1 cellular context compared by ENCODE assay signal in genomic region chr10:86955501-86956194, GRCh38.
TF ChIP-seq lines count a peak whose summit lies in the region.

No MANE protein-coding gene starts in this region.

TF ChIP-seq in IMR-90, 13 proteins besides CTCF, POLR2A, EP300 and RAD21 (continued from another document):
- TF ChIP-seq ELK1 (IDR thresholded peaks at IDR 0.05; ENCODE audit: borderline replicate concordance, low read depth, low read length) (no peak), RFX5 (IDR thresholded peaks at IDR 0.05; ENCODE audit: low read depth, low read length) (no peak), MAZ (IDR thresholded peaks at IDR 0.05; ENCODE audit: borderline replicate concordance, low read depth, low read length) (no peak), MAFK (IDR thresholded peaks at IDR 0.05; ENCODE audit: low read depth, low read length) (no peak)
